In the genomic region with DNA sequence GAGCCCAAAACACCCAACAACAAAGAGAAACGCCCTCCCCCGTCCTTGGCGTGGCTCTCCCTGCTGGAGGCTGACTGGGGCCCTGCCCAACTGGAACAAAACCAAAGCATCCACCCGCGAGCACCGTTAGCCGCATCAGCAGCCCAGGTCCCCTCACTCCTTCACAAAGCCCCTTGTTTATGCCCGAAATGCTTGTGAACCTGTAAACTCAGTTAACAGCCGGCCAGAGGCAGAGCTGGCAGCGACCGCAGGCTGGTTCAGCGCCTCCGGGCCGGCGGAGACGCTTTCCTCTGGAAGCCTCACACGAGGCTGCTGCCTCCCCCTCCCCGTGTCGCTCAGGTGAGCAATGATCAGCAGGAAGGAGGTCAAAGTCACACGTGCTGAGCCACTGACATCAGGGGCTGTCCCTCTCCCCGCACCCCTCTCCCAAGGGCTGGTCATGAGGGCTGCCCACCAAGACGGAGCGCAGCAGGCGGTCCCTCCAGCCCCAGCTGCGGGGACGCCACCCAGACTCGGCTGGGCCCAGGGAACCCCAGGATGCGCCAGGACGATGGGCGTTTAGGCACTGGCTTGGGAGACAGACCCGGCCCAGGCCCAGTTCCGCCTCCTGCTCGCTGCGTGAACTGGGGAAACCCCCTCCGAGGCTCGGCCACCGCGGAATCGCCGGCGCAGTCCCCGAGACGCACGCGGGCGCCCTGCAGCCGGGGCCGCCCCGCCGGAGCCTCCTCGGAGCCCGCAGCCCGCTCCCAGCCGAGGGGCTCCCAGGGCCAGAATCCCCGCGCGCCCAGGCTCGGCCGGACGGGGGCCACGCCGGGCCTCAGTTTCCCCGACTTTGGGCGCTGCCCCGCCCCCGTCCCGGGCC, we compare ENCODE assay signal across 1 cellular context.
TF ChIP-seq lines count a peak whose summit lies in the region.

No MANE protein-coding gene starts in this region.

TF ChIP-seq in IMR-90, 13 proteins besides CTCF, POLR2A, EP300 and RAD21:
- TF ChIP-seq, protein P1, sequence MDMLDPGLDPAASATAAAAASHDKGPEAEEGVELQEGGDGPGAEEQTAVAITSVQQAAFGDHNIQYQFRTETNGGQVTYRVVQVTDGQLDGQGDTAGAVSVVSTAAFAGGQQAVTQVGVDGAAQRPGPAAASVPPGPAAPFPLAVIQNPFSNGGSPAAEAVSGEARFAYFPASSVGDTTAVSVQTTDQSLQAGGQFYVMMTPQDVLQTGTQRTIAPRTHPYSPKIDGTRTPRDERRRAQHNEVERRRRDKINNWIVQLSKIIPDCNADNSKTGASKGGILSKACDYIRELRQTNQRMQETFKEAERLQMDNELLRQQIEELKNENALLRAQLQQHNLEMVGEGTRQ (IDR thresholded peaks at IDR 0.05; ENCODE audit: low read depth, low read length): no peak
- TF ChIP-seq MXI1 (IDR thresholded peaks at IDR 0.05; ENCODE audit: borderline replicate concordance, low read depth, low read length): peak; percentile 68; the same call in 1 of the 2 replicates
